In the genomic region with DNA sequence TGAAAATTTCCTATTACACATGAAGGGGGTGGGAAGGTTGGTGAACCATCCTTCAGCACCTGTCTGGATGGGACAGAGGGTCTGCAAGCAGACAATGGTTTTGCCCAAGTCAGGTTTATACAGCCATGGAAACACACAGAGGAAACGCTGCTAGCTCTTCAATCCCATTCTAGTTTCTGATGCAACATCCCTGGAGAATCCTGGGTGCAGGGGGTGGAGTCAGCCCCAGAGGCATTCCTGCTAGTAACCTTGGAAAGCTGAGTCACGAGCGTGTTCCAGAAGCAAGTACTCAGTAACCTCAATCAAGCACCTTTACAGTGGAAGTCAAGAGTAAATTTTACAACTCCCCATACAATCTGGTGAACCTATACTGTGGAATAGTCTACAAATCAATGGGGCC, we compare ENCODE assay signal across 13 cellular contexts.
DNase-seq lines count a peak whose midpoint lies in the region; ATAC-seq and TF ChIP-seq lines count a peak whose summit lies in the region.
"Had no signal": no experiment of that assay in that cellular context is flagged by ENCODE, and none has a peak within 500 bp of the region (broad histone marks: within the 10 kb centered on the region; RNA-seq: fewer than 3 reads in every experiment).

No MANE protein-coding gene starts in this region.

- H3K36me3 ChIP-seq in adrenal gland (replicated peaks in 1 of 2): no peaks in the 10 kb centered on the region
- peaks cover 70% of the 10 kb centered on the region for H3K36me3 ChIP-seq in iPS-20b (ENCODE audit: insufficient read depth, low read depth, low read length)
- H3K36me3 ChIP-seq in upper lobe of right lung: no peaks in the 10 kb centered on the region

- DNase-seq in NCI-H2107 treated with DMSO at 0.1 percent for 48 hours (lab: John Stamatoyannopoulos, UW; ENCODE audit: unreplicated experiment) (peak; percentile 30), NCI-H2107 (lab: John Stamatoyannopoulos, UW) (no peak), adrenal gland (peak; percentile 80 to 95 (median 92)), upper lobe of right lung (no peak)
- DNase-seq in activated T-helper 2 cell treated with anti-CD3 and anti-CD28 coated beads, Interferon-gamma antibody, Interleukin-2, Interleukin-4, amounts not matched to agents 10 μg/mL and 5 μg/mL and 100 μg/mL, durations not matched to agents 14 hours and 24 hours and 36 hours (ENCODE audit: low spot score): no peak
- DNase-seq: 8988T; activated CD4-positive, CD25-positive, alpha-beta regulatory T cell; activated naive CD4-positive, alpha-beta T cell treated with anti-CD3 and anti-CD28 coated beads, Interleukin-2, amount 50 U/mL, for 16 hours; NCI-H69 had no signal

- no peaks in the 10 kb centered on the region for H3K36me3 Mint-ChIP-seq in activated T-helper 2 cell treated with anti-CD3 and anti-CD28 coated beads, Interferon-gamma antibody, Interleukin-2, Interleukin-4, amounts not matched to agents 10 μg/mL and 5 μg/mL and 100 μg/mL, durations not matched to agents 14 hours and 24 hours and 36 hours (ENCODE audit: low read depth)

- H3K9ac ChIP-seq in iPS-20b (ENCODE audit: low read depth, low read length): peak overlapping the region; percentile 48; the same call in 1 of the 2 replicates

- peak; percentile 77 for ATAC-seq in upper lobe of right lung
- no peak for ATAC-seq in GM18520 (IDR thresholded peaks at IDR 0.05; ENCODE audit: unreplicated experiment)
- no peak for ATAC-seq in GM21576 (IDR thresholded peaks at IDR 0.05; ENCODE audit: unreplicated experiment)

- peak in 1 of 2 donors; percentile 61 for TF ChIP-seq POLR2A in adrenal gland (IDR thresholded peaks at IDR 0.05)

- no peaks in the 10 kb centered on the region for H3K4me1 Mint-ChIP-seq in activated T-helper 2 cell treated with anti-CD3 and anti-CD28 coated beads, Interferon-gamma antibody, Interleukin-2, Interleukin-4, amounts not matched to agents 10 μg/mL and 5 μg/mL and 100 μg/mL, durations not matched to agents 14 hours and 24 hours and 36 hours (ENCODE audit: low read depth)

- WGBS in adrenal gland, 4 donors: 24 to 44% (median 37%) methylated on average over 3 of the region's 3 CpGs

- no peaks in the 10 kb centered on the region for H3K9me3 Mint-ChIP-seq in activated T-helper 2 cell treated with anti-CD3 and anti-CD28 coated beads, Interferon-gamma antibody, Interleukin-2, Interleukin-4, amounts not matched to agents 10 μg/mL and 5 μg/mL and 100 μg/mL, durations not matched to agents 14 hours and 24 hours and 36 hours

- H3K9me3 ChIP-seq in adrenal gland (replicated peaks in 1 of 3) (no peaks in the 10 kb centered on the region), iPS-20b (ENCODE audit: insufficient read depth, low read depth, low read length) (no peaks in the 10 kb centered on the region), upper lobe of right lung (no peaks in the 10 kb centered on the region)

- no peak for TF ChIP-seq CTCF in adrenal gland (IDR thresholded peaks at IDR 0.05)
- TF ChIP-seq CTCF in upper lobe of right lung (IDR thresholded peaks at IDR 0.05): no peak

- H3K4me3 ChIP-seq in adrenal gland (no peak overlapping the region), iPS-20b (ENCODE audit: low read length) (no peak overlapping the region), upper lobe of right lung (no peak overlapping the region)

- H3K4me3 Mint-ChIP-seq in activated T-helper 2 cell treated with anti-CD3 and anti-CD28 coated beads, Interferon-gamma antibody, Interleukin-2, Interleukin-4, amounts not matched to agents 10 μg/mL and 5 μg/mL and 100 μg/mL, durations not matched to agents 14 hours and 24 hours and 36 hours (ENCODE audit: low read depth): no peak overlapping the region

- H3K27me3 ChIP-seq in adrenal gland (no peaks in the 10 kb centered on the region), iPS-20b (ENCODE audit: insufficient read depth, low read length) (no peaks in the 10 kb centered on the region), upper lobe of right lung (no peaks in the 10 kb centered on the region)

- H3K27ac ChIP-seq in adrenal gland (peak overlapping the region in 3 of 5 donors; percentile 55 to 64 (median 56)), iPS-20b (ENCODE audit: low read length) (no peak overlapping the region), upper lobe of right lung (no peak overlapping the region)
- H3K27ac ChIP-seq: HL-60 had no signal

- intact Hi-C loops in adrenal gland (cut with DNase I): no loop called here
- intact Hi-C loops in upper lobe of right lung (cut with DNase I): no loop called here
- intact Hi-C loops in activated T-helper 2 cell treated with anti-CD3 and anti-CD28 coated beads, Interferon-gamma antibody, Interleukin-2, Interleukin-4, amounts not matched to agents 10 μg/mL and 5 μg/mL and 100 μg/mL, durations not matched to agents 14 hours and 24 hours and 36 hours (cut with micrococcal nuclease): no loop called here

- no peaks in the 10 kb centered on the region for H3K27me3 Mint-ChIP-seq in activated T-helper 2 cell treated with anti-CD3 and anti-CD28 coated beads, Interferon-gamma antibody, Interleukin-2, Interleukin-4, amounts not matched to agents 10 μg/mL and 5 μg/mL and 100 μg/mL, durations not matched to agents 14 hours and 24 hours and 36 hours (ENCODE audit: low read depth)

- H3K4me1 ChIP-seq in adrenal gland (replicated peaks in 1 of 2): peaks cover 29 to 55% of the 10 kb centered on the region in 2 donors
- H3K4me1 ChIP-seq in iPS-20b (ENCODE audit: insufficient read depth, low read length): peaks cover 49% of the 10 kb centered on the region
- peaks cover 35% of the 10 kb centered on the region for H3K4me1 ChIP-seq in upper lobe of right lung

- no peak overlapping the region for H3K27ac Mint-ChIP-seq in activated T-helper 2 cell treated with anti-CD3 and anti-CD28 coated beads, Interferon-gamma antibody, Interleukin-2, Interleukin-4, amounts not matched to agents 10 μg/mL and 5 μg/mL and 100 μg/mL, durations not matched to agents 14 hours and 24 hours and 36 hours

Comparison
In these comparisons a context has a peak if more than half of its experiments do, and no peak if none do; other contexts are left out.
1. DNase-seq: peak in NCI-H2107 treated with DMSO at 0.1 percent for 48 hours (single experiment) and adrenal gland (7 of 7); none in NCI-H2107 (single experiment), upper lobe of right lung (single experiment) and activated T-helper 2 cell treated with anti-CD3 and anti-CD28 coated beads, Interferon-gamma antibody, Interleukin-2, Interleukin-4, amounts not matched to agents 10 μg/mL and 5 μg/mL and 100 μg/mL, durations not matched to agents 14 hours and 24 hours and 36 hours (single experiment).
2. H3K27ac ChIP-seq: peak in adrenal gland (3 of 5); none in iPS-20b (single experiment) and upper lobe of right lung (single experiment).